1 cellular context compared by ENCODE assay signal in the genomic region with DNA sequence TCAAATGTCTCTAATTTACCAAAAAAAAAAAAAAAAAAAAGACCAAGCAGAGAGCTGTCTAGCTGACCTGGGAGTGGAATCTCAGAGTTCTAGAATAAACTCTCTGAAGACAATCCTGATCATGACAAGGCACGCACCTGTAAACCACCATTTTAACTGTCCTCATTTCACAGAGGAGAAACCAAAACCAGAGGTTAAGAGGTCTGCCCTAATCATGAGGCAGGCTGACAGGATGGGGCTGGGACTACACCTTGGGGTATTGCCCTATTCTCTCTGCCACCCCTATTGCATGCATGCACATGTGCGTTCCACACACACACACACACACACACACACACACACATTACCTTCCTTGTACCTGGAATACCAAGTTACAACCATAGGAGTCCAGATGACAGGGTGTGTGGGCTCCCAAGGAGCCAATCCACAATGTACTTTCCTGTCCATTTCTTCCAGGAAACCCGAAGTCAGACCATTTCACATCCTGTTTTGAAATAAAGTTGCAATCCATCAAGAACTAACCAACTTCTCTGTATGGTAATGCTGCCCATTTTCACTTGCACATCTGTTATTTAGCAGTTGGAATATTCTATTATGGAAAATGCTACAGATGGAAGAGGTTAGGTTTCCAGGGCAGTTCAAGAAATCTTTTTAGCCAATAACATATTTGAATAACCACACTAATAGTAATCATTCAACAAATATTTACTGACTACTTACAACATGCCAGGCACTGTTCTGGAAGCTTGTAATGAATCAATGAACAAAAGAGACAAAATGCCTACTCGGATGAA.
TF ChIP-seq lines count a peak whose summit lies in the region.

No MANE protein-coding gene starts in this region.

TF ChIP-seq in SK-N-SH treated with all-trans-retinoic acid at 6 μM for 48 hours, 23 proteins besides CTCF, POLR2A, EP300 and RAD21 (continued from another document):
- TF ChIP-seq, protein P1, sequence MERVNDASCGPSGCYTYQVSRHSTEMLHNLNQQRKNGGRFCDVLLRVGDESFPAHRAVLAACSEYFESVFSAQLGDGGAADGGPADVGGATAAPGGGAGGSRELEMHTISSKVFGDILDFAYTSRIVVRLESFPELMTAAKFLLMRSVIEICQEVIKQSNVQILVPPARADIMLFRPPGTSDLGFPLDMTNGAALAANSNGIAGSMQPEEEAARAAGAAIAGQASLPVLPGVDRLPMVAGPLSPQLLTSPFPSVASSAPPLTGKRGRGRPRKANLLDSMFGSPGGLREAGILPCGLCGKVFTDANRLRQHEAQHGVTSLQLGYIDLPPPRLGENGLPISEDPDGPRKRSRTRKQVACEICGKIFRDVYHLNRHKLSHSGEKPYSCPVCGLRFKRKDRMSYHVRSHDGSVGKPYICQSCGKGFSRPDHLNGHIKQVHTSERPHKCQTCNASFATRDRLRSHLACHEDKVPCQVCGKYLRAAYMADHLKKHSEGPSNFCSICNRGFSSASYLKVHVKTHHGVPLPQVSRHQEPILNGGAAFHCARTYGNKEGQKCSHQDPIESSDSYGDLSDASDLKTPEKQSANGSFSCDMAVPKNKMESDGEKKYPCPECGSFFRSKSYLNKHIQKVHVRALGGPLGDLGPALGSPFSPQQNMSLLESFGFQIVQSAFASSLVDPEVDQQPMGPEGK (CRISPR knock-in tag; IDR thresholded peaks at IDR 0.05; ENCODE audit: borderline replicate concordance): no peak
- TF ChIP-seq BACH2 (CRISPR knock-in tag; IDR thresholded peaks at IDR 0.05; ENCODE audit: borderline replicate concordance) (no peak), ESRRG (CRISPR knock-in tag; IDR thresholded peaks at IDR 0.05) (no peak), TCF4 (CRISPR knock-in tag; IDR thresholded peaks at IDR 0.05; ENCODE audit: borderline replicate concordance) (no peak), GLIS3 (CRISPR knock-in tag; IDR thresholded peaks at IDR 0.05) (no peak), RARB (CRISPR knock-in tag; IDR thresholded peaks at IDR 0.05) (no peak), POU6F1 (CRISPR knock-in tag; IDR thresholded peaks at IDR 0.05; ENCODE audit: borderline replicate concordance, low read depth) (no peak), SNAI2 (CRISPR knock-in tag; IDR thresholded peaks at IDR 0.05) (no peak), ZNF8 (CRISPR knock-in tag; IDR thresholded peaks at IDR 0.05) (no peak), ZC3H10 (CRISPR knock-in tag; IDR thresholded peaks at IDR 0.05) (no peak), ARNTL (CRISPR knock-in tag; IDR thresholded peaks at IDR 0.05; ENCODE audit: borderline replicate concordance, low read depth) (no peak)
